In the genomic region with DNA sequence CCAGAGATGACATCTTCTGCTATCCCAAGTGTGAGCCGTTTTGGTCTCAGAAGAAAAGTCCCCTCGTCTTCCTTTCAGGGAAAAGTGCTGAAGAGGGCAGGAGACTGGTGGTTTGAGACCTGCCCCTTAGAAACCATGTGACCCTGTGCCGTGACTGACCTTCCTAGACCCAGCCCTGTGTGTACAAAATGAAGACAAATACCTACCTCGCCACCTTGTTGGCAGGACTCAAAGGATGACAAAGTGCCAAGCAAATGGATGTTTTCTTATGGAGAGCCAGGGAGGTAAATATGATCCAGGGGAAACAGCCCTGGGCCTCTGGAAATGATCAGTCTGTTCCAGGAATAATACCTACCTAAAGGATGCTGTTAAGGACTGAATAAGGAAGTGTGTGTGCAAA, we compare ENCODE assay signal across 16 cellular contexts.
"Had no signal": no experiment of that assay in that cellular context is flagged by ENCODE, and none has a peak within 500 bp of the region (broad histone marks: within the 10 kb centered on the region; RNA-seq: fewer than 3 reads in every experiment).

No MANE protein-coding gene starts in this region.

- ATAC-seq: activated CD8-positive, alpha-beta memory T cell treated with anti-CD3 and anti-CD28 coated beads, Interleukin-2, amount 10 ng/mL, durations not matched to agents 7 days and 5 days; activated naive CD4-positive, alpha-beta T cell treated with anti-CD3 and anti-CD28 coated beads, Interleukin-2, amount 50 U/mL, for 72 hours; effector memory CD8-positive, alpha-beta T cell; stimulated activated effector memory CD8-positive, alpha-beta T cell treated with anti-CD3 and anti-CD28 coated beads, Interleukin-12 subunit alpha, Interleukin-12 subunit beta, amount 100 ng/mL, for 72 hours had no signal

- H3K36me3 ChIP-seq: neural progenitor cell, ovary had no signal

- H3K27me3 ChIP-seq: neural progenitor cell, ovary had no signal

- H3K4me1 Mint-ChIP-seq: stimulated activated effector memory CD8-positive, alpha-beta T cell treated with anti-CD3 and anti-CD28 coated beads, Interleukin-12 subunit alpha, Interleukin-12 subunit beta, amount 100 ng/mL, for 72 hours had no signal

- H3K4me3 Mint-ChIP-seq: activated CD8-positive, alpha-beta memory T cell treated with anti-CD3 and anti-CD28 coated beads, Interleukin-2, amount 10 ng/mL, durations not matched to agents 7 days and 5 days; activated T-cell treated with anti-CD3 and anti-CD28 coated beads, Interleukin-2, amount 50 U/mL, for 24 hours; brain; effector memory CD8-positive, alpha-beta T cell; neural progenitor cell; stimulated activated effector memory CD8-positive, alpha-beta T cell treated with anti-CD3 and anti-CD28 coated beads, Interleukin-12 subunit alpha, Interleukin-12 subunit beta, amount 100 ng/mL, for 72 hours; T-helper 2 cell treated with Interferon-gamma antibody and Interleukin-4, amounts not matched to agents 5 μg/mL and 100 μg/mL, for 36 hours had no signal

- H3K9me3 Mint-ChIP-seq: activated naive CD4-positive, alpha-beta T cell treated with anti-CD3 and anti-CD28 coated beads, Interleukin-2, amount 50 U/mL, for 72 hours; activated T-cell treated with anti-CD3 and anti-CD28 coated beads, Interleukin-2, amount 50 U/mL, for 24 hours; brain; effector memory CD8-positive, alpha-beta T cell; neural progenitor cell; stimulated activated effector memory CD8-positive, alpha-beta T cell treated with anti-CD3 and anti-CD28 coated beads, Interleukin-12 subunit alpha, Interleukin-12 subunit beta, amount 100 ng/mL, for 72 hours; T-helper 2 cell treated with Interferon-gamma antibody and Interleukin-4, amounts not matched to agents 5 μg/mL and 100 μg/mL, for 36 hours had no signal

- H3K27ac Mint-ChIP-seq: activated CD8-positive, alpha-beta memory T cell treated with anti-CD3 and anti-CD28 coated beads, Interleukin-2, amount 10 ng/mL, durations not matched to agents 7 days and 5 days; activated T-cell treated with anti-CD3 and anti-CD28 coated beads, Interleukin-2, amount 50 U/mL, for 24 hours; brain; effector memory CD8-positive, alpha-beta T cell; neural progenitor cell; stimulated activated effector memory CD8-positive, alpha-beta T cell treated with anti-CD3 and anti-CD28 coated beads, Interleukin-12 subunit alpha, Interleukin-12 subunit beta, amount 100 ng/mL, for 72 hours; T-helper 2 cell treated with Interferon-gamma antibody and Interleukin-4, amounts not matched to agents 5 μg/mL and 100 μg/mL, for 36 hours had no signal

- DNase-seq: activated CD4-positive, alpha-beta T cell treated with anti-CD3 and anti-CD28 coated beads, Interleukin-2, amount 50 U/mL, for 4 hours; activated CD4-positive, CD25-positive, alpha-beta regulatory T cell treated with anti-CD3 and anti-CD28 coated beads, Interleukin-2, amount 50 U/mL, for 72 hours; activated CD8-positive, alpha-beta memory T cell treated with anti-CD3 and anti-CD28 coated beads, Interleukin-2, amount 10 ng/mL, durations not matched to agents 7 days and 5 days; activated effector memory CD4-positive, alpha-beta T cell treated with Interleukin-2 at 50 U/mL for 16 hours; activated T-cell treated with anti-CD3 and anti-CD28 coated beads, Interleukin-2, amount 50 U/mL, for 24 hours; amniotic stem cell; effector memory CD8-positive, alpha-beta T cell; hippocampal formation; mesenchymal stem cell had no signal

- H3K9me3 ChIP-seq: ovary had no signal

- H3K27ac ChIP-seq: neural progenitor cell, ovary had no signal

- H3K36me3 Mint-ChIP-seq: activated CD8-positive, alpha-beta memory T cell treated with anti-CD3 and anti-CD28 coated beads, Interleukin-2, amount 10 ng/mL, durations not matched to agents 7 days and 5 days; activated naive CD4-positive, alpha-beta T cell treated with anti-CD3 and anti-CD28 coated beads, Interleukin-2, amount 50 U/mL, for 72 hours; stimulated activated effector memory CD8-positive, alpha-beta T cell treated with anti-CD3 and anti-CD28 coated beads, Interleukin-12 subunit alpha, Interleukin-12 subunit beta, amount 100 ng/mL, for 72 hours had no signal

- H3K4me3 ChIP-seq: neural progenitor cell, ovary, smooth muscle cell had no signal

- H3K27me3 Mint-ChIP-seq: activated T-cell treated with anti-CD3 and anti-CD28 coated beads, Interleukin-2, amount 50 U/mL, for 24 hours had no signal
